In the genomic region with DNA sequence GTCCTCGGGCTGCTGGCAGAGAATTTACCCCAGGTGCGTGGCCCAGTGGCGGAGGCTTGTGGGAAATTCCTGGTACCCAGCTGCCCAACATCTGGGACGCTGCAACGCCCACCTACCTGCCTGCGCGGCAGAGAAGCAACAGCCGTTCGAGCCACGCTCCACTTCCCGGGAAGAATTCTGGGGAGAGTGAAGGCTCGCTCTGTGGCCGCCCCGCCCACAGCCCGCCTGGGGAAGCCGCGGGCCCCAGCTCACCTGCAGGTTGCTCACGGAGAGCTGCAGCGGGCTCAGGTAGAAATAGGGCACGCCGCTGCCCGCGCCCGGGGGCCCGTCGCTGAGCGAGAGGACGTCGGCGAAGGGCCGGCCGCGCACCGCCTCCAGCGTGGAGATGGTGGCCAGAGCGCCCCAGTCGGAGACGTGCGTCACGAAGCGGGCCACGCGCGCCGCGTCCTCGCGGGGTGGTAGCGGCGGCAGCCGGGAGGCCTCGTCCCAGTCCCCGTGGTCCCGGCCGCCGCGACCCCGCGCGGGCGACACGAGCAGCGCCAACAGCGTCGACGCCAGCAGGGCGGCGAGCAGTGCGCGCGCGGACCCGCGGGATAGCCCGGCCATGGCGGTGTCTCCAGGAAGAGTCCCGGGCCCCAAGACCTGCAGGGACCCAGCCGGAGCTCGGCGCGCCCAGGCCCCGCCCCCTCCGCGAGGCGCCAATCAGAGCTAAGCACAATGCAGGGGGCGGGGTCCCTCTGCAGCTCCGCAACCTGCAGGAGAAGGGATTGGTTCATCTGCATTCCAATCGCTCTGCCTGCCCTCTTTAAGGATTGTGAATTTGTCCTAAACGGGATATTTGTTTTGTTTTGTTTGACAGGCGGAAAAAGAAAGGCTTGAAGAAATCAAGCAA, we compare ENCODE assay signal across 8 cellular contexts. TPM values are rescaled to one million over a fixed set of nuclear protein-coding genes. Genes with fewer than 3 reads are reported as not detected.
A peak's percentile ranks its signal among the peaks of the same experiment; 100 is the strongest.
DNase-seq lines count a peak whose midpoint lies in the region; ATAC-seq and TF ChIP-seq lines count a peak whose summit lies in the region.

TSS of gene CREG1 (minus strand) at position 627 of the 892 bp plus-strand sequence.

- H3K9me3 ChIP-seq in right atrium auricular region (no peaks in the 10 kb centered on the region), uterus (no peaks in the 10 kb centered on the region)

- H3K4me3 ChIP-seq in right atrium auricular region (peak within 1 kb of the TSS; percentile 72 to 84), uterus (peak within 1 kb of the TSS; percentile 64 to 86)

- H3K4me1 ChIP-seq in right atrium auricular region (peaks cover 0 to 36% of the 10 kb centered on the region in 2 donors), uterus (no peaks in the 10 kb centered on the region)

- TF ChIP-seq CTCF in right atrium auricular region (IDR thresholded peaks at IDR 0.05) (no peak), uterus (IDR thresholded peaks at IDR 0.05) (peak in 2 of 4 experiments; percentile 1 to 39)

- no peaks in the 10 kb centered on the region for H3K36me3 ChIP-seq in right atrium auricular region
- H3K36me3 ChIP-seq in uterus, result no peaks in the 10 kb centered on the region

- intact Hi-C loops in T-helper 2 cell treated with Interferon-gamma antibody and Interleukin-4, amounts not matched to agents 100 ng/mL and 5 ng/mL, for 36 hours (cut with micrococcal nuclease), result loop anchor here (1.0 to 10.0 kb wide), 8 partner anchors 13 to 384 kb away; partner anchors contain the start of genes CD247, DCAF6, MPC2 and POU2F1
- intact Hi-C loops in uterus (cut with DNase I; ENCODE audit: low total_unique reads), result no loop called here

- DNase-seq in NCI-H187 treated with DMSO at 0.1 percent for 48 hours (lab: John Stamatoyannopoulos, UW) (peak; percentile 85), anterior cingulate cortex (lab: John Stamatoyannopoulos, UW) (peak in 57 of 58 donors; percentile 40 to 95 (median 87)), right atrium auricular region (ENCODE audit: low spot score) (peak; percentile 95), pulmonary artery endothelial cell (ENCODE audit: low read depth, low spot score) (peak; percentile 74), uterus (peak; percentile 92 to 93)

- peak; percentile 89 to 97 for TF ChIP-seq POLR2A in uterus (IDR thresholded peaks at IDR 0.05)

- ATAC-seq in GM18499 (IDR thresholded peaks at IDR 0.05; ENCODE audit: insufficient read depth, unreplicated experiment), result peak; percentile 72
- ATAC-seq in HG02943 (IDR thresholded peaks at IDR 0.05; ENCODE audit: low read depth, unreplicated experiment), result peak; percentile 96

- H3K27me3 ChIP-seq in right atrium auricular region, result no peaks in the 10 kb centered on the region
- H3K27me3 ChIP-seq in uterus, result no peaks in the 10 kb centered on the region

- H3K27ac ChIP-seq in right atrium auricular region (peak within 1 kb of the TSS; percentile 81 to 86), uterus (peak within 1 kb of the TSS; percentile 56 to 88)

RNA-seq across cellular contexts. Expression of gene CREG1, which starts in this region (rescaled TPM):
- total RNA-seq in T-helper 2 cell treated with Interferon-gamma antibody and Interleukin-4, amounts not matched to agents 100 ng/mL and 5 ng/mL, for 36 hours, result 11.4 and 12.0 TPM in 2 replicates
- total RNA-seq in right atrium auricular region, result 100 to 1,000 TPM; 127 to 163 TPM
- total RNA-seq in pulmonary artery endothelial cell, result 15.0 and 28.0 TPM in 2 replicates
- 100 to 1,000 TPM in 2 of 4 donors, 10 to 100 TPM in 2; 72.7 to 161 (median 91.0) TPM for total RNA-seq in uterus

Comparison
In these comparisons a context has a peak if more than half of its experiments do, and no peak if none do; other contexts are left out.
1. Peak in every context shown above with its lines: DNase-seq, ATAC-seq, H3K4me3 ChIP-seq and H3K27ac ChIP-seq.